10 cellular contexts compared by ENCODE assay signal in the genomic region with DNA sequence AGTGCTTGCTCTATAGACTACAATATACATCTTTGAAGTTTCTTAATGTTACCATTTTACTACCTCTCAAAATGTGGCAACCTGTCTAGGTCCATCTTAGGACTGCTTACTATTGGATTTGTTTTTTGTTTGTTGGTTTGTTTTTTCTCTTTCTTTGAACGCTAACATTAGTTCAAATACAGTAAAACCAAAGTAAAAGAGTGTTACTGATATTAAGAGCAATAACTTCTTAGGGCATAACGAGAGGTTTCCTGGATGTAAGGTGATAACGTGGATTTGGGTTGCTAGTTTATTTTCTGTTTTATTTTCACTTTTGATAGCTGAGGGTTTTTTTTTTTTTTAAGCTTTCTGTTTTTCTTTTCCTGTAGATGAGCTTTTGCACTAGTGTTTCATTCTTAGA. TPM values are rescaled to one million over a fixed set of nuclear protein-coding genes. Genes with fewer than 3 reads are reported as not detected.
DNase-seq lines count a peak whose midpoint lies in the region; ATAC-seq and TF ChIP-seq lines count a peak whose summit lies in the region.
"Had no signal": no experiment of that assay in that cellular context is flagged by ENCODE, and none has a peak within 500 bp of the region (broad histone marks: within the 10 kb centered on the region; RNA-seq: fewer than 3 reads in every experiment).

No MANE protein-coding gene starts in this region.

- H3K27me3 Mint-ChIP-seq in CD8-positive, alpha-beta T cell (ENCODE audit: low read depth) = no peaks in the 10 kb centered on the region
- no peaks in the 10 kb centered on the region for H3K27me3 Mint-ChIP-seq in activated naive CD8-positive, alpha-beta T cell treated with anti-CD3 and anti-CD28 coated beads, Interleukin-2, amount 50 U/mL, for 24 hours

- no peaks in the 10 kb centered on the region for H3K9me3 Mint-ChIP-seq in CD8-positive, alpha-beta T cell
- H3K9me3 Mint-ChIP-seq in activated naive CD8-positive, alpha-beta T cell treated with anti-CD3 and anti-CD28 coated beads, Interleukin-2, amount 50 U/mL, for 24 hours = peaks cover 7% of the 10 kb centered on the region

- peak overlapping the region; percentile 80 for H3K27ac Mint-ChIP-seq in CD8-positive, alpha-beta T cell
- H3K27ac Mint-ChIP-seq in activated naive CD8-positive, alpha-beta T cell treated with anti-CD3 and anti-CD28 coated beads, Interleukin-2, amount 50 U/mL, for 24 hours = peak overlapping the region; percentile 74

- peak; percentile 52 for ATAC-seq in CD8-positive, alpha-beta T cell
- ATAC-seq in GM19035 (IDR thresholded peaks at IDR 0.05; ENCODE audit: unreplicated experiment) (peak; percentile 81), HG02973 (IDR thresholded peaks at IDR 0.05; ENCODE audit: unreplicated experiment) (peak; percentile 68), HG03521 (IDR thresholded peaks at IDR 0.05; ENCODE audit: unreplicated experiment) (no peak)
- no peak for ATAC-seq in activated naive CD8-positive, alpha-beta T cell treated with anti-CD3 and anti-CD28 coated beads, Interleukin-2, amount 50 U/mL, for 24 hours

- CTCF ChIA-PET in CD8-positive, alpha-beta T cell (lab: Charles Lee) = interaction anchor here (0.6 kb wide), 1 partner anchor 1042 kb away, joined by 5 read pairs; no protein-coding TSS in a partner anchor

- peak overlapping the region; percentile 81 for H3K4me3 Mint-ChIP-seq in CD8-positive, alpha-beta T cell
- peak overlapping the region; percentile 75 for H3K4me3 Mint-ChIP-seq in activated naive CD8-positive, alpha-beta T cell treated with anti-CD3 and anti-CD28 coated beads, Interleukin-2, amount 50 U/mL, for 24 hours

- no peak for DNase-seq in CD8-positive, alpha-beta T cell
- DNase-seq in activated naive CD8-positive, alpha-beta T cell treated with anti-CD3 and anti-CD28 coated beads, Interleukin-2, amount 50 U/mL, for 24 hours = no peak
- DNase-seq in dedifferentiated amniotic fluid mesenchymal stem cell (ENCODE audit: extremely low spot score) (no peak), NCI-H1436 (lab: John Stamatoyannopoulos, UW) (no peak), NCI-H1694 (lab: John Stamatoyannopoulos, UW) (no peak)
- DNase-seq: DMS79, mesendoderm had no signal

- peaks cover 9% of the 10 kb centered on the region for H3K4me1 ChIP-seq in CD8-positive, alpha-beta T cell (ENCODE audit: insufficient read depth, low read length)

- no peaks in the 10 kb centered on the region for H3K27me3 ChIP-seq in CD8-positive, alpha-beta T cell (ENCODE audit: insufficient read depth, low read length)

- no peaks in the 10 kb centered on the region for H3K9me3 ChIP-seq in CD8-positive, alpha-beta T cell (ENCODE audit: low read length)

- H3K36me3 Mint-ChIP-seq in CD8-positive, alpha-beta T cell = peaks cover 24% of the 10 kb centered on the region
- peaks cover 22% of the 10 kb centered on the region for H3K36me3 Mint-ChIP-seq in activated naive CD8-positive, alpha-beta T cell treated with anti-CD3 and anti-CD28 coated beads, Interleukin-2, amount 50 U/mL, for 24 hours (ENCODE audit: low read depth)

- intact Hi-C loops in CD8-positive, alpha-beta T cell (cut with DNase I, micrococcal nuclease) = loop anchor here in 1 of 2 experiments (2.0 kb wide), 1 partner anchor 45 kb away; a partner anchor contains a TSS

- H3K4me1 Mint-ChIP-seq in CD8-positive, alpha-beta T cell (ENCODE audit: low read depth) = peaks cover 28% of the 10 kb centered on the region
- H3K4me1 Mint-ChIP-seq in activated naive CD8-positive, alpha-beta T cell treated with anti-CD3 and anti-CD28 coated beads, Interleukin-2, amount 50 U/mL, for 24 hours = peaks cover 21% of the 10 kb centered on the region

- peaks cover 4% of the 10 kb centered on the region for H3K36me3 ChIP-seq in CD8-positive, alpha-beta T cell (ENCODE audit: insufficient read depth, low read length)

- H3K27ac ChIP-seq in CD8-positive, alpha-beta T cell (ENCODE audit: low read depth, low read length) = peak overlapping the region; percentile 23

- POLR2A ChIA-PET in CD8-positive, alpha-beta T cell (lab: Charles Lee) = interaction anchor here (1.0 to 1.4 kb wide), 2 partner anchors 16 to 44 kb away, joined by 4 to 7 read pairs; a partner anchor contains a TSS

- TF ChIP-seq CTCF in CD8-positive, alpha-beta T cell (IDR thresholded peaks at IDR 0.05) = no peak

- H3K4me3 ChIP-seq in CD8-positive, alpha-beta T cell (ENCODE audit: low read depth, low read length) = peak overlapping the region; percentile 31

RNA-seq across cellular contexts. Expression of a gene that starts 43.6 kb away (rescaled TPM):
- 10 to 100 TPM; 11.0 to 13.7 TPM for total RNA-seq in CD8-positive, alpha-beta T cell

Comparison
In these comparisons a context has a peak if more than half of its experiments do, and no peak if none do; other contexts are left out.
1. ATAC-seq: peak in CD8-positive, alpha-beta T cell (single experiment), GM19035 (single experiment) and HG02973 (single experiment); none in activated naive CD8-positive, alpha-beta T cell treated with anti-CD3 and anti-CD28 coated beads, Interleukin-2, amount 50 U/mL, for 24 hours (single experiment) and HG03521 (single experiment).